8 cellular contexts compared by ENCODE assay signal in genomic region chr2:74439373-74440004, GRCh38. TPM values are rescaled to one million over a fixed set of nuclear protein-coding genes. Genes with fewer than 3 reads are reported as not detected.
DNase-seq lines count a peak whose midpoint lies in the region; ATAC-seq and TF ChIP-seq lines count a peak whose summit lies in the region.

No MANE protein-coding gene starts in this region.

- DNase-seq in AG04449 (ENCODE audit: low read depth, low spot score) (no peak), NCI-H82 (lab: John Stamatoyannopoulos, UW) (peak; percentile 93), endothelial cell (ENCODE audit: low spot score) (no peak), HPDE6-E6E7 (ENCODE audit: extremely low spot score) (no peak), OCI-M1 (lab: John Stamatoyannopoulos, UW) (no peak), AML-193 (lab: John Stamatoyannopoulos, UW) (no peak)

- POLR2A ChIA-PET in AG04449 (lab: Yijun Ruan, JAX), result interaction anchor here (1.1 kb wide), 1 partner anchor 19 kb away, joined by 8 read pairs; the partner anchor contains the start of gene WBP1

- H3K9me3 Mint-ChIP-seq in endothelial cell (ENCODE audit: unreplicated experiment) (no peaks in the 10 kb centered on the region), nephron (no peaks in the 10 kb centered on the region)

- no peak for ATAC-seq in HG03432 (IDR thresholded peaks at IDR 0.05; ENCODE audit: unreplicated experiment)

- peaks cover 39% of the 10 kb centered on the region for H3K4me1 Mint-ChIP-seq in endothelial cell (ENCODE audit: unreplicated experiment)
- H3K4me1 Mint-ChIP-seq in nephron, result peaks cover 49% of the 10 kb centered on the region

- H3K27me3 Mint-ChIP-seq in endothelial cell (ENCODE audit: unreplicated experiment), result peaks cover 20% of the 10 kb centered on the region
- H3K27me3 Mint-ChIP-seq in nephron (ENCODE audit: low read depth), result peaks cover 7% of the 10 kb centered on the region

- TF ChIP-seq CTCF in AG04449 (IDR thresholded peaks at IDR 0.05; ENCODE audit: insufficient read depth, low read length, missing control alignments) (no peak), endothelial cell (IDR thresholded peaks at IDR 0.05; ENCODE audit: unreplicated experiment) (no peak), nephron (IDR thresholded peaks at IDR 0.05; ENCODE audit: unreplicated experiment in 3 of 3) (no peak)

- peak overlapping the region; percentile 92 for H3K27ac Mint-ChIP-seq in endothelial cell (ENCODE audit: unreplicated experiment)
- H3K27ac Mint-ChIP-seq in nephron, result peak overlapping the region; percentile 99 to 100 (median 99)

- CTCF ChIA-PET in AG04449 (lab: Yijun Ruan, JAX), result interaction anchor here (1.1 to 2.7 kb wide), 8 partner anchors 9 to 104 kb away, joined by 3 to 16 read pairs (median 8); partner anchors contain the start of genes CCDC142, INO80B and TTC31

- peak overlapping the region; percentile 71 for H3K4me3 ChIP-seq in AG04449 (ENCODE audit: low read depth, low read length)

- peaks cover 20% of the 10 kb centered on the region for H3K36me3 Mint-ChIP-seq in endothelial cell (ENCODE audit: low read depth, unreplicated experiment)
- H3K36me3 Mint-ChIP-seq in nephron (ENCODE audit: low read depth), result peaks cover 25% of the 10 kb centered on the region

- peak overlapping the region; percentile 94 for H3K4me3 Mint-ChIP-seq in endothelial cell (ENCODE audit: unreplicated experiment)
- peak overlapping the region; percentile 96 to 98 (median 98) for H3K4me3 Mint-ChIP-seq in nephron

RNA-seq across cellular contexts. Expression of gene RTKN, which starts 2.2 kb away (rescaled TPM):
- total RNA-seq in endothelial cell (ENCODE audit: unreplicated experiment), result 65.4 TPM

RNA-seq across cellular contexts. Expression of gene INO80B, which starts 15.4 kb away (rescaled TPM):
- 22.1 TPM for total RNA-seq in endothelial cell (ENCODE audit: unreplicated experiment)

RNA-seq across cellular contexts. Expression of gene WDR54, which starts 18.0 kb away (rescaled TPM):
- total RNA-seq in endothelial cell (ENCODE audit: unreplicated experiment), result 34.1 TPM

RNA-seq across cellular contexts. Expression of gene C2orf81, which starts 18.1 kb away (rescaled TPM):
- total RNA-seq in endothelial cell (ENCODE audit: unreplicated experiment), result 5.0 TPM

RNA-seq across cellular contexts. Expression of gene WBP1, which starts 18.7 kb away (rescaled TPM):
- 76.8 TPM for total RNA-seq in endothelial cell (ENCODE audit: unreplicated experiment)
